In genomic region chr5:116394186-116394867, GRCh38 we compare ENCODE assay signal across 13 cellular contexts.
DNase-seq lines count a peak whose midpoint lies in the region; ATAC-seq and TF ChIP-seq lines count a peak whose summit lies in the region.
"Had no signal": no experiment of that assay in that cellular context is flagged by ENCODE, and none has a peak within 500 bp of the region (broad histone marks: within the 10 kb centered on the region; RNA-seq: fewer than 3 reads in every experiment).

No MANE protein-coding gene starts in this region.

- peaks cover 52% of the 10 kb centered on the region for H3K4me1 Mint-ChIP-seq in nephron
- H3K4me1 Mint-ChIP-seq: CD14-positive monocyte had no signal

- peak; percentile 10 for DNase-seq in NCI-H510A treated with DMSO at 0.1 percent for 48 hours (lab: John Stamatoyannopoulos, UW)
- DNase-seq in NCI-H510A (lab: John Stamatoyannopoulos, UW) = no peak
- peak; percentile 10 for DNase-seq in amniotic epithelial cell (ENCODE audit: low read depth)
- peak; percentile 14 for DNase-seq in stromal cell of bone marrow (ENCODE audit: low read depth)
- no peak for DNase-seq in Right ventricle myocardium superior
- DNase-seq: NCI-H146, NCI-H774, SW 1271 had no signal

- H3K36me3 Mint-ChIP-seq in nephron (ENCODE audit: low read depth) = no peaks in the 10 kb centered on the region

- H3K4me3 Mint-ChIP-seq in nephron = no peak overlapping the region
- H3K4me3 Mint-ChIP-seq: CD14-positive monocyte had no signal

- H3K27me3 Mint-ChIP-seq in nephron (ENCODE audit: low read depth) = no peaks in the 10 kb centered on the region

- no peak for TF ChIP-seq CTCF in nephron (IDR thresholded peaks at IDR 0.05; ENCODE audit: unreplicated experiment in 3 of 3)

- ATAC-seq in GM18873 (IDR thresholded peaks at IDR 0.05; ENCODE audit: low FRiP score, unreplicated experiment) = no peak
- no peak for ATAC-seq in HG03196 (IDR thresholded peaks at IDR 0.05; ENCODE audit: unreplicated experiment)
- no peak for ATAC-seq in Right ventricle myocardium superior (ENCODE audit: poor library complexity)
- ATAC-seq: A549 had no signal

- H3K27ac Mint-ChIP-seq in nephron = peak overlapping the region in 2 of 3 experiments; percentile 48 to 95

- H3K9me3 Mint-ChIP-seq in nephron = no peaks in the 10 kb centered on the region

- intact Hi-C loops in Right ventricle myocardium superior (cut with DNase I) = no loop called here

Comparison
In these comparisons a context has a peak if more than half of its experiments do, and no peak if none do; other contexts are left out.
1. DNase-seq: peak in NCI-H510A treated with DMSO at 0.1 percent for 48 hours (single experiment), amniotic epithelial cell (single experiment) and stromal cell of bone marrow (single experiment); none in NCI-H510A (single experiment) and Right ventricle myocardium superior (single experiment).